Comparison of ENCODE assay signal across 8 cellular contexts in genomic region chr7:133344275-133344674, GRCh38.
DNase-seq lines count a peak whose midpoint lies in the region; ATAC-seq and TF ChIP-seq lines count a peak whose summit lies in the region.

No MANE protein-coding gene starts in this region.

- DNase-seq in Calu3 (no peak), HT-29 (ENCODE audit: low spot score) (peak; percentile 38), left kidney (ENCODE audit: low read depth, low spot score) (peak; percentile 6), OCI-M2 (lab: John Stamatoyannopoulos, UW; ENCODE audit: unreplicated experiment) (no peak)
- DNase-seq in activated naive CD4-positive, alpha-beta T cell treated with anti-CD3 and anti-CD28 coated beads, Interleukin-2, amount 10 ng/mL, durations not matched to agents 7 days and 5 days, result no peak

- H3K27ac Mint-ChIP-seq in Calu3 (ENCODE audit: unreplicated experiment), result no peak overlapping the region
- no peak overlapping the region for H3K27ac Mint-ChIP-seq in activated naive CD4-positive, alpha-beta T cell treated with anti-CD3 and anti-CD28 coated beads, Interleukin-2, amount 10 ng/mL, durations not matched to agents 7 days and 5 days

- ATAC-seq in HG03457 (IDR thresholded peaks at IDR 0.05; ENCODE audit: unreplicated experiment), result no peak
- no peak for ATAC-seq in GM21367 (IDR thresholded peaks at IDR 0.05; ENCODE audit: unreplicated experiment)

- peaks cover 7% of the 10 kb centered on the region for H3K4me1 Mint-ChIP-seq in Calu3 (ENCODE audit: low read depth, unreplicated experiment)
- H3K4me1 Mint-ChIP-seq in activated naive CD4-positive, alpha-beta T cell treated with anti-CD3 and anti-CD28 coated beads, Interleukin-2, amount 10 ng/mL, durations not matched to agents 7 days and 5 days, result no peaks in the 10 kb centered on the region

- H3K27me3 Mint-ChIP-seq in Calu3 (ENCODE audit: unreplicated experiment), result no peaks in the 10 kb centered on the region
- no peaks in the 10 kb centered on the region for H3K27me3 Mint-ChIP-seq in activated naive CD4-positive, alpha-beta T cell treated with anti-CD3 and anti-CD28 coated beads, Interleukin-2, amount 10 ng/mL, durations not matched to agents 7 days and 5 days

- no peak overlapping the region for H3K27ac ChIP-seq in VCaP

- CTCF ChIA-PET in Calu3 (lab: Charles Lee), result interaction anchor here (0.6 to 1.0 kb wide), 2 partner anchors 90 to 265 kb away, joined by 3 read pairs; no protein-coding TSS in a partner anchor
- CTCF ChIA-PET in activated naive CD4-positive, alpha-beta T cell treated with anti-CD3 and anti-CD28 coated beads, Interleukin-2, amount 10 ng/mL, durations not matched to agents 7 days and 5 days (lab: Charles Lee), result interaction anchor here (0.9 to 1.5 kb wide), 2 partner anchors 10 to 950 kb away, joined by 3 to 7 read pairs; no protein-coding TSS in a partner anchor

- intact Hi-C loops in Calu3 (cut with micrococcal nuclease; ENCODE audit: unreplicated experiment), result no loop called here

- TF ChIP-seq CTCF in Calu3 (IDR thresholded peaks at IDR 0.05; ENCODE audit: unreplicated experiment) (peak; percentile 29), VCaP (conservative IDR thresholded peaks at IDR 0.05) (peak; percentile 77)

- H3K9me3 Mint-ChIP-seq in Calu3 (ENCODE audit: low read depth, unreplicated experiment), result no peaks in the 10 kb centered on the region
- peaks cover 29% of the 10 kb centered on the region for H3K9me3 Mint-ChIP-seq in activated naive CD4-positive, alpha-beta T cell treated with anti-CD3 and anti-CD28 coated beads, Interleukin-2, amount 10 ng/mL, durations not matched to agents 7 days and 5 days

- H3K36me3 Mint-ChIP-seq in Calu3 (ENCODE audit: insufficient read depth, unreplicated experiment), result no peaks in the 10 kb centered on the region
- peaks cover 33% of the 10 kb centered on the region for H3K36me3 Mint-ChIP-seq in activated naive CD4-positive, alpha-beta T cell treated with anti-CD3 and anti-CD28 coated beads, Interleukin-2, amount 10 ng/mL, durations not matched to agents 7 days and 5 days

- H3K4me3 Mint-ChIP-seq in Calu3 (ENCODE audit: low read depth, unreplicated experiment), result no peak overlapping the region
- no peak overlapping the region for H3K4me3 Mint-ChIP-seq in activated naive CD4-positive, alpha-beta T cell treated with anti-CD3 and anti-CD28 coated beads, Interleukin-2, amount 10 ng/mL, durations not matched to agents 7 days and 5 days

- BruUV-seq in Calu3 (replicated peaks; lab: Mats Ljungman, UMichigan), result no TSS peak

Comparison
In these comparisons a context has a peak if more than half of its experiments do, and no peak if none do; other contexts are left out.
1. DNase-seq: peak in HT-29 (single experiment) and left kidney (single experiment); none in Calu3 (single experiment), activated naive CD4-positive, alpha-beta T cell treated with anti-CD3 and anti-CD28 coated beads, Interleukin-2, amount 10 ng/mL, durations not matched to agents 7 days and 5 days (single experiment) and OCI-M2 (single experiment).